24 cellular contexts compared by ENCODE assay signal in the genomic region with DNA sequence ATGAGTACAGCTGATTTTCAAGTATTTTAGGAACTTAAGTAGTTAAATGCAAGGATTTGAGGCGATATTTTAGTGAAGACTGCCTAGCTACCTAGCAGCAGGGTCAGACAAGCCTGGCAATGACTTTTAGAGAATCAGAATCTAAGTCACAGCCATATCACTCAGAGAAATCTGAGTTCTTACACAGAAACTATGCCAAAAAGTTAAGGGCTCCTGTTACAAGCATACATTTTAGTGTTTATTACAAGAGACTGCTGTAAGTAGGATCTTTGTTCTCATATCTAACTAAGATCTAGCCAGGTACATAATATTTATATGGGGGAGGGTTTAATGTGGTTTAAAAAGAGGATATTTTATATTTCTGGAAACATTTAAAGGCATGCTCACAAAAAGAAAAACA. TPM values are rescaled to one million over a fixed set of nuclear protein-coding genes. Genes with fewer than 3 reads are reported as not detected.
A peak's percentile ranks its signal among the peaks of the same experiment; 100 is the strongest.
DNase-seq lines count a peak whose midpoint lies in the region; ATAC-seq and TF ChIP-seq lines count a peak whose summit lies in the region.
"Had no signal": no experiment of that assay in that cellular context is flagged by ENCODE, and none has a peak within 500 bp of the region (broad histone marks: within the 10 kb centered on the region; RNA-seq: fewer than 3 reads in every experiment).

No MANE protein-coding gene starts in this region.

- no peaks in the 10 kb centered on the region for H3K9me2 ChIP-seq in neural cell (ENCODE audit: insufficient read depth, low read length)

- H2AFZ ChIP-seq in neural cell (ENCODE audit: low read depth, low read length) = no peak overlapping the region

- DNase-seq in WTC11 (ENCODE audit: low spot score) (no peak), H7 (no peak)
- DNase-seq in activated CD8-positive, alpha-beta T cell treated with anti-CD3 and anti-CD28 coated beads, Interleukin-2, amount 10 ng/mL, durations not matched to agents 7 days and 5 days = no peak
- no peak for DNase-seq in effector CD4-positive, alpha-beta T cell
- no peak for DNase-seq in activated CD4-positive, alpha-beta memory T cell treated with anti-CD3 and anti-CD28 coated beads for 36 hours
- DNase-seq: activated CD4-positive, alpha-beta T cell treated with anti-CD3 and anti-CD28 coated beads for 48 hours; activated naive CD4-positive, alpha-beta T cell; activated T-cell treated with anti-CD3 and anti-CD28 coated beads, Interleukin-2, amount 50 U/mL, for 48 hours; cortex of kidney; EL; HCEC 1CT; kidney; lower lobe of right lung; MM.1S; NCI-H2081 treated with DMSO at 0.1 percent for 48 hours; NK-92 treated with Interleukin-12 subunit alpha and Interleukin-12 subunit beta, amount 100 ng/mL, for 24 hours; retina; stimulated activated CD4-positive, alpha-beta T cell treated with anti-CD3 and anti-CD28 coated beads, Interleukin-4, amount 100 ng/mL, for 1 hour had no signal

- H3K4me2 ChIP-seq in neural cell (ENCODE audit: low read length) = no peak overlapping the region

- H3K4me1 Mint-ChIP-seq in WTC11 = peaks cover 63% of the 10 kb centered on the region
- H3K4me1 Mint-ChIP-seq in activated CD8-positive, alpha-beta T cell treated with anti-CD3 and anti-CD28 coated beads, Interleukin-2, amount 10 ng/mL, durations not matched to agents 7 days and 5 days (ENCODE audit: low read depth) = peaks cover 16% of the 10 kb centered on the region
- H3K4me1 Mint-ChIP-seq in activated CD4-positive, alpha-beta memory T cell treated with anti-CD3 and anti-CD28 coated beads for 36 hours (ENCODE audit: low read depth) = peaks cover 42% of the 10 kb centered on the region

- H3K36me3 ChIP-seq in HEK293 (ENCODE audit: control insufficient read depth in 2 of 2, insufficient read depth in 1 of 2, low read length in 2 of 2) (no peaks in the 10 kb centered on the region), neural cell (ENCODE audit: insufficient read depth, low read length) (no peaks in the 10 kb centered on the region), H7 (replicated peaks; ENCODE audit: control insufficient read depth, insufficient read depth, low read length) (no peaks in the 10 kb centered on the region)
- H3K36me3 ChIP-seq: lower lobe of right lung had no signal

- H3K4me3 Mint-ChIP-seq in WTC11 = no peak overlapping the region
- no peak overlapping the region for H3K4me3 Mint-ChIP-seq in activated CD8-positive, alpha-beta T cell treated with anti-CD3 and anti-CD28 coated beads, Interleukin-2, amount 10 ng/mL, durations not matched to agents 7 days and 5 days
- H3K4me3 Mint-ChIP-seq in activated CD4-positive, alpha-beta memory T cell treated with anti-CD3 and anti-CD28 coated beads for 36 hours = no peak overlapping the region
- H3K4me3 Mint-ChIP-seq: CD14-positive monocyte; stimulated activated memory B cell treated with anti-CD40 and anti-IgM and Interleukin-4, amounts not matched to agents 10 μg/mL and 1 μg/mL and 100 μg/mL, for 72 hours had no signal

- H4K20me1 ChIP-seq in neural cell (ENCODE audit: insufficient read depth) = no peaks in the 10 kb centered on the region

- no peak for ATAC-seq in WTC11
- ATAC-seq in activated CD8-positive, alpha-beta T cell treated with anti-CD3 and anti-CD28 coated beads, Interleukin-2, amount 10 ng/mL, durations not matched to agents 7 days and 5 days = no peak
- ATAC-seq: lower lobe of right lung; stimulated activated memory B cell treated with anti-CD40 and anti-IgM and Interleukin-4, amounts not matched to agents 10 μg/mL and 1 μg/mL and 100 μg/mL, for 72 hours had no signal

- H3K27ac Mint-ChIP-seq in WTC11 = peak overlapping the region; percentile 87
- no peak overlapping the region for H3K27ac Mint-ChIP-seq in activated CD8-positive, alpha-beta T cell treated with anti-CD3 and anti-CD28 coated beads, Interleukin-2, amount 10 ng/mL, durations not matched to agents 7 days and 5 days
- H3K27ac Mint-ChIP-seq in activated CD4-positive, alpha-beta memory T cell treated with anti-CD3 and anti-CD28 coated beads for 36 hours = no peak overlapping the region
- H3K27ac Mint-ChIP-seq: stimulated activated memory B cell treated with anti-CD40 and anti-IgM and Interleukin-4, amounts not matched to agents 10 μg/mL and 1 μg/mL and 100 μg/mL, for 72 hours had no signal

- no peaks in the 10 kb centered on the region for H3K9me3 ChIP-seq in HEK293 (ENCODE audit: control insufficient read depth, insufficient read depth, low read depth, low read length)
- no peaks in the 10 kb centered on the region for H3K9me3 ChIP-seq in neural cell (ENCODE audit: low read length)
- H3K9me3 ChIP-seq: lower lobe of right lung, SJSA1 had no signal

- no peak overlapping the region for H3K4me3 ChIP-seq in HEK293 (ENCODE audit: low read depth, low read length)
- peak overlapping the region; percentile 16 for H3K4me3 ChIP-seq in neural cell (ENCODE audit: low read length)
- H3K4me3 ChIP-seq in H7 (ENCODE audit: insufficient read depth, low read depth, low read length) = no peak overlapping the region
- H3K4me3 ChIP-seq: lower lobe of right lung, SJSA1 had no signal

- TF ChIP-seq RAD21 in neural cell (conservative IDR thresholded peaks at IDR 0.05) = no peak

- H3K9me3 Mint-ChIP-seq in WTC11 = no peaks in the 10 kb centered on the region
- no peaks in the 10 kb centered on the region for H3K9me3 Mint-ChIP-seq in activated CD8-positive, alpha-beta T cell treated with anti-CD3 and anti-CD28 coated beads, Interleukin-2, amount 10 ng/mL, durations not matched to agents 7 days and 5 days (ENCODE audit: insufficient read depth)
- H3K9me3 Mint-ChIP-seq in activated CD4-positive, alpha-beta memory T cell treated with anti-CD3 and anti-CD28 coated beads for 36 hours = no peaks in the 10 kb centered on the region
- H3K9me3 Mint-ChIP-seq: stimulated activated memory B cell treated with anti-CD40 and anti-IgM and Interleukin-4, amounts not matched to agents 10 μg/mL and 1 μg/mL and 100 μg/mL, for 72 hours had no signal

- no peak for TF ChIP-seq CTCF in C4-2B (conservative IDR thresholded peaks at IDR 0.05)
- no peak for TF ChIP-seq CTCF in HEK293 (tag by site-specific recombination; IDR thresholded peaks at IDR 0.05)
- TF ChIP-seq CTCF in WTC11 (IDR thresholded peaks at IDR 0.05) = no peak
- no peak for TF ChIP-seq CTCF in neural cell (IDR thresholded peaks at IDR 0.05; ENCODE audit: poor library complexity, severe bottlenecking)

- CTCF ChIA-PET in HEK293 (lab: Yijun Ruan, JAX) = interaction anchor here (0.6 to 2.4 kb wide), 2 partner anchors 9 to 20 kb away, joined by 3 to 9 read pairs; no protein-coding TSS in a partner anchor
- CTCF ChIA-PET in WTC11 (lab: Charles Lee) = no interaction called here
- CTCF ChIA-PET in activated CD8-positive, alpha-beta T cell treated with anti-CD3 and anti-CD28 coated beads, Interleukin-2, amount 10 ng/mL, durations not matched to agents 7 days and 5 days (lab: Charles Lee) = no interaction called here
- CTCF ChIA-PET in activated CD4-positive, alpha-beta memory T cell treated with anti-CD3 and anti-CD28 coated beads for 36 hours (lab: Charles Lee) = no interaction called here

- no peak for TF ChIP-seq EP300 in neural cell (conservative IDR thresholded peaks at IDR 0.05; ENCODE audit: poor library complexity, severe bottlenecking)

- H3K27me3 ChIP-seq in neural cell (ENCODE audit: insufficient read depth, low read depth, low read length) = no peaks in the 10 kb centered on the region
- no peaks in the 10 kb centered on the region for H3K27me3 ChIP-seq in H7 (ENCODE audit: control insufficient read depth, insufficient read depth, low read length)
- H3K27me3 ChIP-seq: SJSA1 had no signal

- H3F3A ChIP-seq in neural cell (ENCODE audit: insufficient read depth, low read length, poor library complexity, severe bottlenecking) = no peaks in the 10 kb centered on the region

- H3K27ac ChIP-seq in C4-2B (peak overlapping the region; percentile 28; the same call in 1 of the 2 replicates), HEK293 (ENCODE audit: extremely low read depth, low read depth, low read length) (0 out of 2 replicates have a peak overlapping the region, but pooled peaks have one; percentile 34), neural cell (ENCODE audit: low read length) (peak overlapping the region; percentile 1)
- H3K27ac ChIP-seq: lower lobe of right lung, SJSA1 had no signal

- peaks cover 35% of the 10 kb centered on the region for H3K79me2 ChIP-seq in neural cell (replicated peaks; ENCODE audit: insufficient read depth, low read length)

- H3K27me3 Mint-ChIP-seq in WTC11 (ENCODE audit: low read depth) = no peaks in the 10 kb centered on the region
- no peaks in the 10 kb centered on the region for H3K27me3 Mint-ChIP-seq in activated CD8-positive, alpha-beta T cell treated with anti-CD3 and anti-CD28 coated beads, Interleukin-2, amount 10 ng/mL, durations not matched to agents 7 days and 5 days (ENCODE audit: low read depth)
- H3K27me3 Mint-ChIP-seq in activated CD4-positive, alpha-beta memory T cell treated with anti-CD3 and anti-CD28 coated beads for 36 hours = no peaks in the 10 kb centered on the region
- H3K27me3 Mint-ChIP-seq: stimulated activated memory B cell treated with anti-CD40 and anti-IgM and Interleukin-4, amounts not matched to agents 10 μg/mL and 1 μg/mL and 100 μg/mL, for 72 hours had no signal

- H3K36me3 Mint-ChIP-seq in WTC11 = no peaks in the 10 kb centered on the region; the same call in 1 of the 2 replicates
- H3K36me3 Mint-ChIP-seq in activated CD8-positive, alpha-beta T cell treated with anti-CD3 and anti-CD28 coated beads, Interleukin-2, amount 10 ng/mL, durations not matched to agents 7 days and 5 days (ENCODE audit: low read depth) = peaks cover 3% of the 10 kb centered on the region
- no peaks in the 10 kb centered on the region for H3K36me3 Mint-ChIP-seq in activated CD4-positive, alpha-beta memory T cell treated with anti-CD3 and anti-CD28 coated beads for 36 hours

- POLR2A ChIA-PET in HEK293 (lab: Yijun Ruan, JAX) = interaction anchor here (0.7 kb wide), 1 partner anchor 1635 kb away, joined by 4 read pairs; no protein-coding TSS in a partner anchor
- POLR2A ChIA-PET in WTC11 (lab: Charles Lee) = no interaction called here
- POLR2A ChIA-PET in activated CD8-positive, alpha-beta T cell treated with anti-CD3 and anti-CD28 coated beads, Interleukin-2, amount 10 ng/mL, durations not matched to agents 7 days and 5 days (lab: Charles Lee) = no interaction called here
- POLR2A ChIA-PET in activated CD4-positive, alpha-beta memory T cell treated with anti-CD3 and anti-CD28 coated beads for 36 hours (lab: Charles Lee) = no interaction called here

- H3K4me1 ChIP-seq in HEK293 (ENCODE audit: control insufficient read depth, insufficient read depth, low read length) = peaks cover 7% of the 10 kb centered on the region
- H3K4me1 ChIP-seq: SJSA1 had no signal

- no peak overlapping the region for H3K9ac ChIP-seq in neural cell (ENCODE audit: low read length)

- intact Hi-C loops in activated CD4-positive, alpha-beta memory T cell treated with anti-CD3 and anti-CD28 coated beads for 36 hours (cut with micrococcal nuclease) = no loop called here

RNA-seq across cellular contexts. Expression of a gene that starts 37.5 kb away (rescaled TPM):
- total RNA-seq in WTC11 (2021) = 51.6 to 73.2 TPM (median 65.2 TPM) in 3 replicates
- 83.0 and 105 TPM in 2 replicates for polyA plus RNA-seq in neural cell
- polyA minus RNA-seq in neural cell = 153 and 167 TPM in 2 replicates
- 1 to 10 TPM; 5.0 to 6.5 TPM for total RNA-seq in activated CD8-positive, alpha-beta T cell treated with anti-CD3 and anti-CD28 coated beads, Interleukin-2, amount 10 ng/mL, durations not matched to agents 7 days and 5 days
- 48.4 and 83.7 TPM in 2 replicates for total RNA-seq in H7 (2014; rRNA removed; shearing (Covaris generic))
- 10 to 100 TPM in 1 of 2 experiments, 1 to 10 TPM in 1; 9.9 to 10.1 TPM for total RNA-seq in activated CD4-positive, alpha-beta memory T cell treated with anti-CD3 and anti-CD28 coated beads for 36 hours
